In genomic region chr6:143803769-143804540, GRCh38 we compare ENCODE assay signal across 1 cellular context.
A peak's percentile ranks its signal among the peaks of the same experiment; 100 is the strongest.
TF ChIP-seq lines count a peak whose summit lies in the region.

No MANE protein-coding gene starts in this region.

TF ChIP-seq in H1, 55 proteins besides CTCF, POLR2A, EP300 and RAD21:
- TF ChIP-seq USF2 (IDR thresholded peaks at IDR 0.05; ENCODE audit: low read length), result peak; percentile 70
- TF ChIP-seq POU5F1 (IDR thresholded peaks at IDR 0.05; ENCODE audit: low read depth, low read length), result peak; percentile 68; the same call in 1 of the 2 replicates
- TF ChIP-seq CEBPB (IDR thresholded peaks at IDR 0.05; ENCODE audit: low read depth, low read length), result peak; percentile 83
- TF ChIP-seq ASH2L (IDR thresholded peaks at IDR 0.05; ENCODE audit: low read length), result peak; percentile 28
- TF ChIP-seq BRCA1 (IDR thresholded peaks at IDR 0.05; ENCODE audit: low read depth, low read length), result no peak
- peak; percentile 27; the same call in 1 of the 2 replicates for TF ChIP-seq RFX5 (IDR thresholded peaks at IDR 0.05; ENCODE audit: borderline replicate concordance, low read depth, low read length)
TF ChIP-seq in H1: peak in this region for 5.
